Comparison of ENCODE assay signal across 8 cellular contexts in genomic region chr13:34750078-34750703, GRCh38.
DNase-seq lines count a peak whose midpoint lies in the region; ATAC-seq and TF ChIP-seq lines count a peak whose summit lies in the region.

No MANE protein-coding gene starts in this region.

- peak overlapping the region; percentile 27 for H3K4me2 ChIP-seq in neural cell (ENCODE audit: low read length)

- intact Hi-C loops in dorsolateral prefrontal cortex (cut with DNase I) = no loop called here

- H3K9ac ChIP-seq in neural cell (ENCODE audit: low read length) = no peak overlapping the region

- no peaks in the 10 kb centered on the region for H3K79me2 ChIP-seq in neural cell (replicated peaks; ENCODE audit: insufficient read depth, low read length)

- H3K9me3 ChIP-seq in neural cell (ENCODE audit: low read length) = no peaks in the 10 kb centered on the region

- peaks cover 0 to 1% (median 0%) of the 10 kb centered on the region in 3 donors for H3K27me3 Mint-ChIP-seq in immature natural killer cell (ENCODE audit: low read depth in 3 of 3)

- no peaks in the 10 kb centered on the region for H3K36me3 Mint-ChIP-seq in immature natural killer cell

- TF ChIP-seq CTCF in dorsolateral prefrontal cortex (IDR thresholded peaks at IDR 0.05 in 54 of 56, conservative IDR thresholded peaks at IDR 0.05 in 2 of 56; ENCODE audit: low read depth in 1 of 56, partially characterized antibody in 56 of 56) (no peak), neural cell (IDR thresholded peaks at IDR 0.05; ENCODE audit: poor library complexity, severe bottlenecking) (no peak)

- no peak for TF ChIP-seq RAD21 in neural cell (conservative IDR thresholded peaks at IDR 0.05)

- no peak overlapping the region for H2AFZ ChIP-seq in neural cell (ENCODE audit: low read depth, low read length)

- no peaks in the 10 kb centered on the region for H3K36me3 ChIP-seq in neural cell (ENCODE audit: insufficient read depth, low read length)

- DNase-seq in NCI-H1092 (lab: John Stamatoyannopoulos, UW) = peak; percentile 58
- peak in 8 of 10 donors; percentile 56 to 75 (median 62) for DNase-seq in dorsolateral prefrontal cortex
- no peak for DNase-seq in COLO829 (ENCODE audit: low spot score)
- DNase-seq in AML-193 (lab: John Stamatoyannopoulos, UW) = no peak
- no peak for DNase-seq in immature natural killer cell
- no peak for DNase-seq in MV-4-11 (lab: John Stamatoyannopoulos, UW)

- no peaks in the 10 kb centered on the region for H4K20me1 ChIP-seq in neural cell (ENCODE audit: insufficient read depth)

- H3K9me3 Mint-ChIP-seq in immature natural killer cell = peaks cover 0 to 27% (median 11%) of the 10 kb centered on the region in 6 donors

- no peak overlapping the region for H3K27ac Mint-ChIP-seq in immature natural killer cell

- no peaks in the 10 kb centered on the region for H3F3A ChIP-seq in neural cell (ENCODE audit: insufficient read depth, low read length, poor library complexity, severe bottlenecking)

- TF ChIP-seq EP300 in neural cell (conservative IDR thresholded peaks at IDR 0.05; ENCODE audit: poor library complexity, severe bottlenecking) = no peak

- H3K9me2 ChIP-seq in neural cell (ENCODE audit: insufficient read depth, low read length) = no peaks in the 10 kb centered on the region

- no peak overlapping the region for H3K4me3 Mint-ChIP-seq in immature natural killer cell

- peak; percentile 70 for ATAC-seq in GM21390 (IDR thresholded peaks at IDR 0.05; ENCODE audit: unreplicated experiment)

- H3K4me1 Mint-ChIP-seq in immature natural killer cell = no peaks in the 10 kb centered on the region

- peaks cover 0 to 4% (median 0%) of the 10 kb centered on the region in 45 donors for H3K27me3 ChIP-seq in dorsolateral prefrontal cortex
- no peaks in the 10 kb centered on the region for H3K27me3 ChIP-seq in neural cell (ENCODE audit: insufficient read depth, low read depth, low read length)

- H3K27ac ChIP-seq in dorsolateral prefrontal cortex (peak overlapping the region in 24 of 59 donors; percentile 3 to 71 (median 30)), neural cell (ENCODE audit: low read length) (no peak overlapping the region)

- H3K4me3 ChIP-seq in dorsolateral prefrontal cortex = peak overlapping the region in 57 of 59 donors; percentile 0 to 66 (median 43)
- H3K4me3 ChIP-seq in neural cell (ENCODE audit: low read length) = peak overlapping the region; percentile 50

TF ChIP-seq in neural cell, 6 proteins besides CTCF, POLR2A, EP300 and RAD21:
- TF ChIP-seq POLR2AphosphoS5 (IDR thresholded peaks at IDR 0.05) (no peak), MXI1 (conservative IDR thresholded peaks at IDR 0.05; ENCODE audit: poor library complexity, severe bottlenecking) (peak; percentile 30)

Comparison
In these comparisons a context has a peak if more than half of its experiments do, and no peak if none do; other contexts are left out.
1. DNase-seq: peak in NCI-H1092 (single experiment) and dorsolateral prefrontal cortex (8 of 10); none in COLO829 (single experiment), AML-193 (0 of 2), immature natural killer cell (0 of 3) and MV-4-11 (single experiment).